15 cellular contexts compared by ENCODE assay signal in the genomic region with DNA sequence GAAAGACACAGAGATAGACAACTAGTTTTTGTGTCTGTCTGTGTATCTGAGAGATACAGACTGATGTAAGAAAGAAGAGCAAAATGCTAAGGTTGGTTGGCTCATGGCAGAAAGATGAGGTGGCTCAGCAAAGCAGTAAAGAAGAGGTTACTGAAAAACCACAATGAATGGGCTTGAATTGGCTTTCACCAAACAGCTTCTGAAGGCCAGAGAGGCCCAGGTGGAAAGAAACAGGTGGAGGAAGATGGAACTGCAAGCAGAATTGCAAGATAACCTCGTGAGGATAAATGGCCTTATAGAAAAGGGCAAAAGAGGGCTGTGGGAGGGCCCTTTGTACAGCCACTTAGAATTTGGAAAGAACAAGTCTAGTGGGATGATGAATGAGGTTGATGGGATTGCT. TPM values are rescaled to one million over a fixed set of nuclear protein-coding genes. Genes with fewer than 3 reads are reported as not detected.
"Had no signal": no experiment of that assay in that cellular context is flagged by ENCODE, and none has a peak within 500 bp of the region (broad histone marks: within the 10 kb centered on the region; RNA-seq: fewer than 3 reads in every experiment).

No MANE protein-coding gene starts in this region.

- H3K27ac Mint-ChIP-seq: stimulated activated naive CD8-positive, alpha-beta T cell treated with anti-CD3 and anti-CD28 coated beads, Interleukin-15, Interleukin-2, amounts not matched to agents 100 ng/mL and 50 ng/mL, for 24 hours had no signal

- H3K27ac ChIP-seq: cardiac muscle cell, foreskin keratinocyte, left lung had no signal

- H3K27me3 ChIP-seq: cardiac muscle cell, foreskin keratinocyte, left lung, upper lobe of left lung had no signal

- H3K9me3 Mint-ChIP-seq: stimulated activated naive CD8-positive, alpha-beta T cell treated with anti-CD3 and anti-CD28 coated beads, Interleukin-15, Interleukin-2, amounts not matched to agents 100 ng/mL and 50 ng/mL, for 24 hours had no signal

- DNase-seq: activated CD4-positive, alpha-beta T cell treated with anti-CD3 and anti-CD28 coated beads, Interleukin-2, amount 50 U/mL, for 48 hours; activated CD4-positive, CD25-positive, alpha-beta regulatory T cell; activated effector memory CD4-positive, alpha-beta T cell treated with Interleukin-2 at 50 U/mL for 16 hours; foreskin keratinocyte; head of caudate nucleus; islet precursor cell; left lung; stimulated activated CD4-positive, alpha-beta T cell treated with anti-CD3 and anti-CD28 coated beads, Interleukin-12 subunit alpha, Interleukin-12 subunit beta, amount 100 ng/mL, for 4 hours; upper lobe of left lung had no signal

- H3K4me3 ChIP-seq: cardiac muscle cell, left lung, upper lobe of left lung had no signal

- H3K4me1 ChIP-seq: foreskin keratinocyte had no signal

- H3K36me3 ChIP-seq: cardiac muscle cell had no signal

- H3K4me3 Mint-ChIP-seq: stimulated activated naive CD8-positive, alpha-beta T cell treated with anti-CD3 and anti-CD28 coated beads, Interleukin-15, Interleukin-2, amounts not matched to agents 100 ng/mL and 50 ng/mL, for 24 hours had no signal

- H3K27me3 Mint-ChIP-seq: stimulated activated naive CD8-positive, alpha-beta T cell treated with anti-CD3 and anti-CD28 coated beads, Interleukin-15, Interleukin-2, amounts not matched to agents 100 ng/mL and 50 ng/mL, for 24 hours had no signal

- H3K9me3 ChIP-seq: left lung, upper lobe of left lung had no signal

RNA-seq across cellular contexts. Expression of a gene that starts 39.6 kb away (rescaled TPM):
- polyA plus RNA-seq: cardiac muscle cell, neural cell had no signal

RNA-seq across cellular contexts. Expression of a gene that starts 57.9 kb away (rescaled TPM):
- total RNA-seq: cardiac muscle cell, endothelial cell of umbilical vein, foreskin keratinocyte, left lung, pulmonary artery endothelial cell, temporal lobe, upper lobe of left lung had no signal
- polyA plus RNA-seq: cardiac muscle cell, endothelial cell of umbilical vein, foreskin keratinocyte, neural cell had no signal
